In genomic region chr1:169924063-169924462, GRCh38 we compare ENCODE assay signal across 35 cellular contexts.
"Had no signal": no experiment of that assay in that cellular context is flagged by ENCODE, and none has a peak within 500 bp of the region (broad histone marks: within the 10 kb centered on the region; RNA-seq: fewer than 3 reads in every experiment).

No MANE protein-coding gene starts in this region.

- H3K4me3 ChIP-seq: MG63 had no signal

- H3K36me3 ChIP-seq: MG63 had no signal

- H3K9me3 ChIP-seq: MG63 had no signal

- H3K27me3 ChIP-seq: MG63 had no signal

- H3K9ac ChIP-seq: KMS-11 had no signal

- H3K27ac ChIP-seq: KMS-11 had no signal

- DNase-seq: Karpas-422, Kasumi-1, KG1, MG63, MM.1S, MV-4-11, NCI-H1048, NCI-H1092, NCI-H1092 treated with DMSO at 0.1 percent for 48 hours, NCI-H1105, NCI-H1105 treated with DMSO at 0.1 percent for 48 hours, NCI-H1417, NCI-H1417 treated with DMSO at 0.1 percent for 48 hours, NCI-H1436, NCI-H1436 treated with DMSO at 0.1 percent for 48 hours, NCI-H146, NCI-H1694, NCI-H1694 treated with DMSO at 0.1 percent for 48 hours, NCI-H187, NCI-H187 treated with DMSO at 0.1 percent for 48 hours, NCI-H1930, NCI-H2029, NCI-H2029 treated with DMSO at 0.1 percent for 48 hours, NCI-H2081, NCI-H2081 treated with DMSO at 0.1 percent for 48 hours, NCI-H2107, NCI-H2171, NCI-H2171 treated with DMSO at 0.1 percent for 48 hours, NCI-H2227 treated with DMSO at 0.1 percent for 48 hours, NCI-H226, NCI-H345, NCI-H446, NCI-H446 treated with DMSO at 0.1 percent for 48 hours, NCI-H510A had no signal

- H3K4me2 ChIP-seq: KMS-11 had no signal
